5 cellular contexts compared by ENCODE assay signal in the genomic region with DNA sequence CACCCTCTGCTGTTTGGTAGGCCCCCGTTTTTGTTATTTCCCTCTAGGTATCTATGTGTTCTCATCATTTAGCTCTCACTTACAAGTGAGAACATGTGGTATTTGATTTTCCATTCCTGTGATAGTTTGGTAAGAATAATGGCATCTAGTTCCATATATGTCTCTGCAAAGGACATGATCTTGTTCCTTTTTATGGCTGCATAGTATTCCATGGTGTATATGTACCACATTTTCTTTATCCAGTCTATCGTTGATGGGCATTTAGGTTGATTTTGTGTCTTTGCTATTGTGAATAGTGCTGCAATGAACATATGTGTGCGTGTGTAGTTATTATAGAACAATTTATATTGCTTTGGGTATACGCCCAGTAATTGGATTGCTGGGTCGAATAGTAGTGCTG. TPM values are rescaled to one million over a fixed set of nuclear protein-coding genes. Genes with fewer than 3 reads are reported as not detected.
"Had no signal": no experiment of that assay in that cellular context is flagged by ENCODE, and none has a peak within 500 bp of the region (broad histone marks: within the 10 kb centered on the region; RNA-seq: fewer than 3 reads in every experiment).

No MANE protein-coding gene starts in this region.

RNA-seq across cellular contexts. Expression of a gene that starts 28.3 kb away (rescaled TPM):
- total RNA-seq: HT-29, NCI-H460, PC-9, RPMI7951, SJCRH30 had no signal

RNA-seq across cellular contexts. Expression of a gene that starts 56.1 kb away (rescaled TPM):
- total RNA-seq: HT-29, NCI-H460, PC-9, RPMI7951, SJCRH30 had no signal
